9 cellular contexts compared by ENCODE assay signal in genomic region chr6:61894536-61894935, GRCh38.
"Had no signal": no experiment of that assay in that cellular context is flagged by ENCODE, and none has a peak within 500 bp of the region (broad histone marks: within the 10 kb centered on the region; RNA-seq: fewer than 3 reads in every experiment).

No MANE protein-coding gene starts in this region.

- H2AFZ ChIP-seq: GM23248 had no signal

- H3K9ac ChIP-seq: GM23248 had no signal

- ATAC-seq: HCT116, K562 had no signal

- H3K36me3 ChIP-seq: HAP-1 had no signal

- H3K27ac ChIP-seq: GM23248, HL-60 had no signal

- FAIRE-seq: K562 had no signal

- DNase-seq: GM23248, GOT3, H7, HFFc6, IMR-90 had no signal

- H3K4me3 ChIP-seq: GM23248, HAP-1, K562 had no signal

- H3K4me1 ChIP-seq: HAP-1 had no signal
